In the genomic region with DNA sequence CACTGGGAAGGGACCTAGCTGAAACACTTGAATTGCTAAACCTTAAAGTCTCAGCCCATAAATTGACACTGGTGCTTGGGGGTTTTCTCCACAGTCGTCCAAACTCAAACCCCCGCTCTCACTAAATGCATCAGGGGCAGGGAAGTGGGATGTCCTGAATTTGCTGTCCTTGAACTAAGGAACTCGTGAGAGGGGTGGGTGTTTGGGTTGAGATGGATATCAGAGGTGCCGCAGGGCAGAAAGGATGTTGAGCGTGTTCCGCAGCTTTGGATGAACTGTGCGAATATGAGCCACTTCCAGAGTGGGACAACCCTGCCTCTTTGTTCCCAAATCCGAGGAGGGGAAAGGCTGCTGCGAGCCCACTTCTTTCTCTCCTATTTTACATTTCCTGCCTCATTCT, we compare ENCODE assay signal across 17 cellular contexts.
DNase-seq lines count a peak whose midpoint lies in the region; ATAC-seq, FAIRE-seq and TF ChIP-seq lines count a peak whose summit lies in the region.
"Had no signal": no experiment of that assay in that cellular context is flagged by ENCODE, and none has a peak within 500 bp of the region (broad histone marks: within the 10 kb centered on the region; RNA-seq: fewer than 3 reads in every experiment).

No MANE protein-coding gene starts in this region.

- H3K9ac ChIP-seq in HepG2 (ENCODE audit: insufficient read depth, low read depth, low read length) (no peak overlapping the region), H1 (replicated peaks in 1 of 4; ENCODE audit: extremely low read depth in 1 of 4, low read depth in 3 of 4, low read length in 3 of 4) (no peak overlapping the region)

- CTCF ChIA-PET in HepG2 (lab: Yijun Ruan, JAX; ENCODE audit: low intra/inter-chr PET ratio, low total read pairs) (no interaction called here), H1 (lab: Charles Lee; ENCODE audit: partially characterized antibody) (interaction anchor here (1.3 to 2.3 kb wide), 3 partner anchors 11 to 80 kb away, joined by 3 to 7 read pairs (median 4); no protein-coding TSS in a partner anchor)

- H3K18ac ChIP-seq in H1 (ENCODE audit: extremely low read depth, low read length) = no peak overlapping the region

- H2BK120ac ChIP-seq in H1 (replicated peaks; ENCODE audit: low read depth, low read length) = no peak overlapping the region

- no peak overlapping the region for H2BK12ac ChIP-seq in H1 (ENCODE audit: low read depth, low read length)

- H3K36me3 ChIP-seq in HepG2 (replicated peaks in 1 of 2; ENCODE audit: control insufficient read depth in 1 of 2, insufficient read depth in 2 of 2, low read length in 2 of 2) (no peaks in the 10 kb centered on the region), right lobe of liver (no peaks in the 10 kb centered on the region), H1 (ENCODE audit: control insufficient read depth in 2 of 4, insufficient read depth in 4 of 4, low read length in 3 of 4) (no peaks in the 10 kb centered on the region), transverse colon (no peaks in the 10 kb centered on the region)

- H3K27ac ChIP-seq in HepG2 (ENCODE audit: extremely low read length, insufficient read depth, low read length) (no peak overlapping the region), right lobe of liver (no peak overlapping the region), H1 (ENCODE audit: low read depth, low read length) (no peak overlapping the region), transverse colon (no peak overlapping the region)

- H3K56ac ChIP-seq in H1 (replicated peaks; ENCODE audit: insufficient read length, low read depth, low read length) = no peak overlapping the region

- no peak overlapping the region for H4K91ac ChIP-seq in H1 (replicated peaks; ENCODE audit: insufficient read length, low read length)

- FAIRE-seq in HepG2 (lab: Jason Lieb, UNC) (peak; percentile 57), H1 (lab: Jason Lieb, UNC) (no peak)
- FAIRE-seq: A204.1, GM12892, HTR-8/SVneo had no signal

- TF ChIP-seq CTCF in HepG2 (CRISPR knock-in tag; IDR thresholded peaks at IDR 0.05) = no peak
- TF ChIP-seq CTCF in right lobe of liver (IDR thresholded peaks at IDR 0.05) = no peak
- TF ChIP-seq CTCF in H1 (IDR thresholded peaks at IDR 0.05; ENCODE audit: control extremely low read depth in 1 of 3, insufficient read depth in 1 of 3, low read depth in 1 of 3, low read length in 3 of 3) = no peak
- TF ChIP-seq CTCF in transverse colon (IDR thresholded peaks at IDR 0.05) = no peak

- peak overlapping the region in 1 of 3 experiments; percentile 10; a peak in 1 of 6 replicates for H3K4me3 ChIP-seq in HepG2 (replicated peaks in 1 of 3; ENCODE audit: insufficient read depth in 1 of 3, low read depth in 2 of 3, low read length in 3 of 3)
- no peak overlapping the region for H3K4me3 ChIP-seq in right lobe of liver
- H3K4me3 ChIP-seq in H1 (ENCODE audit: extremely low read depth in 1 of 4, insufficient read depth in 2 of 4, low read depth in 3 of 4, low read length in 4 of 4) = no peak overlapping the region
- H3K4me3 ChIP-seq in transverse colon = no peak overlapping the region

- no peaks in the 10 kb centered on the region for H3K79me1 ChIP-seq in H1 (ENCODE audit: low read depth, low read length)

- H3K4me2 ChIP-seq in HepG2 (ENCODE audit: low read depth, low read length) = peak overlapping the region; percentile 55; the same call in 1 of the 2 replicates
- no peak overlapping the region for H3K4me2 ChIP-seq in H1 (ENCODE audit: insufficient read depth in 1 of 2, low read depth in 2 of 2, low read length in 2 of 2)

- no peak overlapping the region for H2BK20ac ChIP-seq in H1 (ENCODE audit: low read length)

- peak; percentile 50 for DNase-seq in HepG2 (ENCODE audit: low spot score)
- no peak for DNase-seq in right lobe of liver
- no peak for DNase-seq in H1 (ENCODE audit: low read depth in 1 of 2, low spot score in 2 of 2)
- DNase-seq in islet precursor cell = peak; percentile 70
- DNase-seq in OCI-M1 (lab: John Stamatoyannopoulos, UW) = no peak
- DNase-seq in transverse colon = no peak
- DNase-seq: C1 segment of cervical spinal cord; Calu3; CD4-positive, alpha-beta T cell; DMS 273 treated with DMSO at 0.1 percent for 48 hours; GDM1; HCEC 1CT; HFFc6 had no signal

- H2AK5ac ChIP-seq in H1 (ENCODE audit: low read depth, low read length) = no peak overlapping the region

- no peak overlapping the region for H3K23ac ChIP-seq in H1 (ENCODE audit: insufficient read length)

- no peak for TF ChIP-seq RAD21 in HepG2 (CRISPR knock-in tag; IDR thresholded peaks at IDR 0.05)
- no peak for TF ChIP-seq RAD21 in H1 (IDR thresholded peaks at IDR 0.05 in 1 of 2, conservative IDR thresholded peaks at IDR 0.05 in 1 of 2; ENCODE audit: low read depth in 2 of 2, low read length in 2 of 2)

- 0 out of 4 replicates have a peak, but pooled peaks of 1 of the 2 experiments have one; percentile 16 for TF ChIP-seq EP300 in HepG2 (IDR thresholded peaks at IDR 0.05; ENCODE audit: low read depth in 2 of 2, low read length in 2 of 2)
- no peak for TF ChIP-seq EP300 in HepG2 (CRISPR knock-in tag; IDR thresholded peaks at IDR 0.05; ENCODE audit: borderline replicate concordance)
- TF ChIP-seq EP300 in H1 (IDR thresholded peaks at IDR 0.05; ENCODE audit: borderline replicate concordance in 1 of 2, low read depth in 2 of 2, low read length in 2 of 2) = no peak
- TF ChIP-seq EP300 in transverse colon (IDR thresholded peaks at IDR 0.05; ENCODE audit: low read depth) = no peak

- in situ Hi-C loops in HepG2 (cut with HindIII; ENCODE audit: extremely low pct_ligation_motif_present, low pct_unique_long_range_greater_than_20kb) (no loop called here), transverse colon (cut with MboI; ENCODE audit: low pct_ligation_motif_present in 1 of 4, low pct_unique_long_range_greater_than_20kb in 1 of 4, low sequenced_read_pairs in 3 of 4) (loop anchor here in 1 of 4 donors (10.0 kb wide), 1 partner anchor 1085 kb away; no protein-coding TSS in a partner anchor)

- no peak overlapping the region for H2AFZ ChIP-seq in HepG2 (ENCODE audit: low read length)
- H2AFZ ChIP-seq in H1 (ENCODE audit: low read length) = peak overlapping the region; percentile 70; the same call in 1 of the 2 replicates

- BruUV-seq in HepG2 (replicated peaks; lab: Mats Ljungman, UMichigan) = no TSS peak

- ATAC-seq in HepG2 (peak; percentile 84), right lobe of liver (no peak)
- no peak for ATAC-seq in activated CD4-positive, CD25-positive, alpha-beta regulatory T cell treated with anti-CD3 and anti-CD28 coated beads, Interleukin-2, amount 50 U/mL, for 24 hours

- H3K27me3 ChIP-seq in HepG2 (ENCODE audit: control insufficient read depth in 1 of 2, insufficient read depth in 2 of 2, low read length in 2 of 2) = peaks cover 3 to 15% of the 10 kb centered on the region in 2 experiments; a peak in 2 of 5 replicates
- H3K27me3 ChIP-seq in right lobe of liver = no peaks in the 10 kb centered on the region
- no peaks in the 10 kb centered on the region for H3K27me3 ChIP-seq in H1 (replicated peaks in 1 of 4; ENCODE audit: control insufficient read depth in 3 of 4, extremely low read depth in 1 of 4, insufficient read depth in 3 of 4, low read length in 3 of 4)
- no peaks in the 10 kb centered on the region for H3K27me3 ChIP-seq in transverse colon

- H3K79me2 ChIP-seq in HepG2 (ENCODE audit: insufficient read depth, low read length) = no peaks in the 10 kb centered on the region
- H3K79me2 ChIP-seq in H1 (ENCODE audit: control insufficient read depth in 1 of 2, insufficient read depth in 2 of 2, low read length in 2 of 2) = no peaks in the 10 kb centered on the region

- H4K5ac ChIP-seq in H1 (ENCODE audit: insufficient read length, low read depth, low read length) = no peak overlapping the region

- 1% methylated on average over 9 of the region's 9 CpGs for WGBS in HepG2 (ENCODE audit: low lambda C conversion rate)
- WGBS in right lobe of liver (ENCODE audit: insufficient coverage, low coverage, low lambda C conversion rate, missing lambda C conversion rate) = 37% methylated on average over 9 of the region's 9 CpGs
- 89% methylated on average over 9 of the region's 9 CpGs; no CpG with 5 or more reads in 1 of the 2 experiments for WGBS in H1 (ENCODE audit: extremely low coverage in 1 of 2, insufficient coverage in 1 of 2, insufficient read length in 1 of 2, insufficient replicate concordance in 2 of 2, low coverage in 1 of 2, low lambda C conversion rate in 2 of 2, missing lambda C conversion rate in 1 of 2), 2 experiments
- 64 to 74% methylated on average over 8 to 9 of the region's 9 CpGs for WGBS in transverse colon (ENCODE audit: low coverage in 1 of 2), 2 donors

- H4K20me1 ChIP-seq in HepG2 (ENCODE audit: insufficient read depth, low read length) (no peaks in the 10 kb centered on the region), H1 (replicated peaks in 1 of 2; ENCODE audit: control insufficient read depth in 1 of 2, insufficient read depth in 2 of 2, low read length in 2 of 2) (no peaks in the 10 kb centered on the region)

- no peak overlapping the region for H3K14ac ChIP-seq in H1 (ENCODE audit: insufficient read length)

- H4K8ac ChIP-seq in H1 (ENCODE audit: extremely low read depth, insufficient read depth, low read length) = no peak overlapping the region

- POLR2A ChIA-PET in HepG2 (lab: Yijun Ruan, JAX) = no interaction called here
- POLR2A ChIA-PET in H1 (lab: Charles Lee; ENCODE audit: partially characterized antibody) = no interaction called here

- intact Hi-C loops in HepG2 (cut with micrococcal nuclease; ENCODE audit: unreplicated experiment) (loop anchor here (10.0 kb wide), 2 partner anchors 775 to 1475 kb away; no protein-coding TSS in a partner anchor), right lobe of liver (cut with DNase I) (no loop called here), transverse colon (cut with DNase I; ENCODE audit: low total_unique reads) (no loop called here)

- no peaks in the 10 kb centered on the region for H3K9me3 ChIP-seq in HepG2 (ENCODE audit: low read length)
- no peaks in the 10 kb centered on the region for H3K9me3 ChIP-seq in right lobe of liver
- no peaks in the 10 kb centered on the region for H3K9me3 ChIP-seq in H1 (ENCODE audit: insufficient read depth in 2 of 2, low read depth in 1 of 2, low read length in 1 of 2)
- no peaks in the 10 kb centered on the region for H3K9me3 ChIP-seq in transverse colon

- no peaks in the 10 kb centered on the region for H3K23me2 ChIP-seq in H1 (ENCODE audit: low read depth, low read length)

- peaks cover 25% of the 10 kb centered on the region for H3K4me1 ChIP-seq in HepG2 (ENCODE audit: insufficient read depth, low read length)
- no peaks in the 10 kb centered on the region for H3K4me1 ChIP-seq in right lobe of liver
- H3K4me1 ChIP-seq in H1 (replicated peaks in 1 of 4; ENCODE audit: control insufficient read depth in 3 of 4, insufficient read depth in 4 of 4, low read length in 3 of 4) = peaks cover 0 to 3% (median under 1%) of the 10 kb centered on the region in 4 experiments; a peak in 4 of 7 replicates
- H3K4me1 ChIP-seq in transverse colon = peaks cover 0 to 4% (median 0%) of the 10 kb centered on the region in 4 donors

- 0 out of 2 replicates have a peak overlapping the region, but pooled peaks have one; percentile 46 for H2BK15ac ChIP-seq in H1 (ENCODE audit: low read length)

- H3K4ac ChIP-seq in H1 (replicated peaks; ENCODE audit: insufficient read length, low read depth, low read length) = no peak overlapping the region

- no peak overlapping the region for H2BK5ac ChIP-seq in H1 (ENCODE audit: low read depth, low read length)

- TF ChIP-seq POLR2A in HepG2 (IDR thresholded peaks at IDR 0.05; ENCODE audit: insufficient read depth in 1 of 2, low read depth in 2 of 2, low read length in 2 of 2) = no peak
- no peak for TF ChIP-seq POLR2A in right lobe of liver (IDR thresholded peaks at IDR 0.05)
- no peak for TF ChIP-seq POLR2A in H1 (IDR thresholded peaks at IDR 0.05; ENCODE audit: control extremely low read depth in 1 of 2, low read depth in 2 of 2, low read length in 2 of 2)
- TF ChIP-seq POLR2A in transverse colon (IDR thresholded peaks at IDR 0.05) = no peak

Comparison
In these comparisons a context has a peak if more than half of its experiments do, and no peak if none do; other contexts are left out.
1. DNase-seq: peak in HepG2 (single experiment) and islet precursor cell (single experiment); none in right lobe of liver (0 of 3), H1 (0 of 2), OCI-M1 (single experiment) and transverse colon (single experiment).